10 cellular contexts compared by ENCODE assay signal in genomic region chr9:70639853-70640814, GRCh38.
DNase-seq lines count a peak whose midpoint lies in the region; ATAC-seq and TF ChIP-seq lines count a peak whose summit lies in the region.
"Had no signal": no experiment of that assay in that cellular context is flagged by ENCODE, and none has a peak within 500 bp of the region (broad histone marks: within the 10 kb centered on the region; RNA-seq: fewer than 3 reads in every experiment).

No MANE protein-coding gene starts in this region.

- intact Hi-C loops in Calu3 (cut with micrococcal nuclease; ENCODE audit: unreplicated experiment): loop anchor here (1.0 to 5.0 kb wide), 4 partner anchors 262 to 609 kb away; no protein-coding TSS in a partner anchor
- intact Hi-C loops in left lung (cut with DNase I): loop anchor here in 1 of 2 donors (5.0 kb wide), 1 partner anchor 612 kb away; no protein-coding TSS in a partner anchor

- no peak overlapping the region for H3K27ac Mint-ChIP-seq in Calu3 (ENCODE audit: unreplicated experiment)
- no peak overlapping the region; the same call in 1 of the 2 replicates for H3K27ac Mint-ChIP-seq in GM23338
- H3K27ac Mint-ChIP-seq: naive B cell had no signal

- H3K36me3 ChIP-seq in GM23338 (ENCODE audit: insufficient read depth) (no peaks in the 10 kb centered on the region), left lung (no peaks in the 10 kb centered on the region)
- H3K36me3 ChIP-seq: SJCRH30 had no signal

- CTCF ChIA-PET in Calu3 (lab: Charles Lee): interaction anchor here (1.0 to 1.7 kb wide), 3 partner anchors 284 to 609 kb away, joined by 4 to 10 read pairs (median 5); no protein-coding TSS in a partner anchor

- H3K36me3 Mint-ChIP-seq in Calu3 (ENCODE audit: insufficient read depth, unreplicated experiment) (no peaks in the 10 kb centered on the region), GM23338 (ENCODE audit: low read depth) (no peaks in the 10 kb centered on the region)
- H3K36me3 Mint-ChIP-seq: naive B cell had no signal

- H3K9me3 Mint-ChIP-seq in Calu3 (ENCODE audit: low read depth, unreplicated experiment) (no peaks in the 10 kb centered on the region), GM23338 (0 out of 3 replicates have a peak, but pooled peaks cover 4% of the 10 kb centered on the region)

- H3K9me3 ChIP-seq in left lung: no peaks in the 10 kb centered on the region
- H3K9me3 ChIP-seq: SJCRH30 had no signal

- H3K4me1 ChIP-seq in GM23338 (ENCODE audit: insufficient read depth): peaks cover 4% of the 10 kb centered on the region; the same call in 1 of the 2 replicates
- H3K4me1 ChIP-seq in left lung: no peaks in the 10 kb centered on the region
- H3K4me1 ChIP-seq: SJCRH30 had no signal

- H3K9me2 ChIP-seq in GM23338 (ENCODE audit: insufficient read depth): no peaks in the 10 kb centered on the region

- peak; percentile 22 for DNase-seq in Calu3
- peak; percentile 86 for DNase-seq in GM23338 (ENCODE audit: low spot score)
- DNase-seq in NCI-H460 (ENCODE audit: extremely low read depth, low read depth): peak; percentile 72
- peak; percentile 96 for DNase-seq in cerebellar cortex (ENCODE audit: low spot score)
- no peak for DNase-seq in left lung
- DNase-seq in activated CD8-positive, alpha-beta memory T cell treated with anti-CD3 and anti-CD28 coated beads, Interleukin-2, amount 50 U/mL, for 48 hours: no peak
- DNase-seq: naive B cell had no signal

- no peaks in the 10 kb centered on the region for H3K79me2 ChIP-seq in GM23338 (replicated peaks; ENCODE audit: insufficient read depth)

- no TSS peak for BruUV-seq in Calu3 (replicated peaks; lab: Mats Ljungman, UMichigan)

- no peak for TF ChIP-seq CTCF in Calu3 (IDR thresholded peaks at IDR 0.05; ENCODE audit: unreplicated experiment)
- TF ChIP-seq CTCF in GM23338 (conservative IDR thresholded peaks at IDR 0.05; ENCODE audit: low read depth in 2 of 2): peak; percentile 77 to 89
- peak; percentile 34 to 53 for TF ChIP-seq CTCF in left lung (IDR thresholded peaks at IDR 0.05)

- H3K4me1 Mint-ChIP-seq in Calu3 (ENCODE audit: low read depth, unreplicated experiment) (no peaks in the 10 kb centered on the region), GM23338 (peaks cover 10% of the 10 kb centered on the region)
- H3K4me1 Mint-ChIP-seq: naive B cell had no signal

- no peak overlapping the region for H3K4me3 ChIP-seq in GM23338
- no peak overlapping the region for H3K4me3 ChIP-seq in left lung
- H3K4me3 ChIP-seq: SJCRH30 had no signal

- H3K27me3 ChIP-seq in GM23338 (ENCODE audit: insufficient read depth) (no peaks in the 10 kb centered on the region), left lung (no peaks in the 10 kb centered on the region)

- peak; percentile 82 for ATAC-seq in GM23338
- ATAC-seq in left lung: peak; percentile 86
- no peak for ATAC-seq in GM21423 (IDR thresholded peaks at IDR 0.05; ENCODE audit: unreplicated experiment)
- no peak for ATAC-seq in GM18520 (IDR thresholded peaks at IDR 0.05; ENCODE audit: unreplicated experiment)

- H3K27ac ChIP-seq in GM23338 (ENCODE audit: low read depth): no peak overlapping the region
- no peak overlapping the region for H3K27ac ChIP-seq in left lung
- H3K27ac ChIP-seq: SJCRH30 had no signal

- H3K4me3 Mint-ChIP-seq in Calu3 (ENCODE audit: low read depth, unreplicated experiment): no peak overlapping the region
- peak overlapping the region; percentile 27; the same call in 2 of the 3 replicates for H3K4me3 Mint-ChIP-seq in GM23338
- H3K4me3 Mint-ChIP-seq: naive B cell had no signal

- H3K4me2 ChIP-seq in GM23338: no peak overlapping the region

- H3K27me3 Mint-ChIP-seq in Calu3 (ENCODE audit: unreplicated experiment) (no peaks in the 10 kb centered on the region), GM23338 (ENCODE audit: insufficient read depth, low read depth, poor library complexity) (no peaks in the 10 kb centered on the region)

- H3F3A ChIP-seq in GM23338 (replicated peaks; ENCODE audit: low read depth): no peaks in the 10 kb centered on the region

- H2AFZ ChIP-seq in GM23338: peak overlapping the region; percentile 19; the same call in 1 of the 2 replicates

- no peaks in the 10 kb centered on the region for H4K20me1 ChIP-seq in GM23338 (replicated peaks; ENCODE audit: insufficient read depth)

TF ChIP-seq in GM23338, 12 proteins besides CTCF, POLR2A, EP300 and RAD21:
- no peak for TF ChIP-seq JUNB (IDR thresholded peaks at IDR 0.05; ENCODE audit: unreplicated experiment)
- TF ChIP-seq ZNF331 (CRISPR knock-in tag; IDR thresholded peaks at IDR 0.05; ENCODE audit: low read depth): no peak
TF ChIP-seq in GM23338: peak in this region for 0.

Comparison
In these comparisons a context has a peak if more than half of its experiments do, and no peak if none do; other contexts are left out.
1. DNase-seq: peak in Calu3 (single experiment), GM23338 (single experiment), NCI-H460 (single experiment) and cerebellar cortex (single experiment); none in left lung (0 of 2) and activated CD8-positive, alpha-beta memory T cell treated with anti-CD3 and anti-CD28 coated beads, Interleukin-2, amount 50 U/mL, for 48 hours (single experiment).
2. ATAC-seq: peak in GM23338 (single experiment) and left lung (single experiment); none in GM21423 (single experiment) and GM18520 (single experiment).